ENCODE assay signal across 1 cellular context in genomic region chr18:32110005-32110404, GRCh38.
A peak's percentile ranks its signal among the peaks of the same experiment; 100 is the strongest.
TF ChIP-seq lines count a peak whose summit lies in the region.

No MANE protein-coding gene starts in this region.

TF ChIP-seq in HepG2, 621 proteins besides CTCF, POLR2A, EP300 and RAD21:
- TF ChIP-seq ZNF121 (CRISPR knock-in tag; IDR thresholded peaks at IDR 0.05), result 0 out of 2 replicates have a peak, but pooled peaks have one; percentile 47
- no peak for TF ChIP-seq ZNF136 (CRISPR knock-in tag; IDR thresholded peaks at IDR 0.05; ENCODE audit: low read depth)
